Comparison of ENCODE assay signal across 8 cellular contexts in the genomic region with DNA sequence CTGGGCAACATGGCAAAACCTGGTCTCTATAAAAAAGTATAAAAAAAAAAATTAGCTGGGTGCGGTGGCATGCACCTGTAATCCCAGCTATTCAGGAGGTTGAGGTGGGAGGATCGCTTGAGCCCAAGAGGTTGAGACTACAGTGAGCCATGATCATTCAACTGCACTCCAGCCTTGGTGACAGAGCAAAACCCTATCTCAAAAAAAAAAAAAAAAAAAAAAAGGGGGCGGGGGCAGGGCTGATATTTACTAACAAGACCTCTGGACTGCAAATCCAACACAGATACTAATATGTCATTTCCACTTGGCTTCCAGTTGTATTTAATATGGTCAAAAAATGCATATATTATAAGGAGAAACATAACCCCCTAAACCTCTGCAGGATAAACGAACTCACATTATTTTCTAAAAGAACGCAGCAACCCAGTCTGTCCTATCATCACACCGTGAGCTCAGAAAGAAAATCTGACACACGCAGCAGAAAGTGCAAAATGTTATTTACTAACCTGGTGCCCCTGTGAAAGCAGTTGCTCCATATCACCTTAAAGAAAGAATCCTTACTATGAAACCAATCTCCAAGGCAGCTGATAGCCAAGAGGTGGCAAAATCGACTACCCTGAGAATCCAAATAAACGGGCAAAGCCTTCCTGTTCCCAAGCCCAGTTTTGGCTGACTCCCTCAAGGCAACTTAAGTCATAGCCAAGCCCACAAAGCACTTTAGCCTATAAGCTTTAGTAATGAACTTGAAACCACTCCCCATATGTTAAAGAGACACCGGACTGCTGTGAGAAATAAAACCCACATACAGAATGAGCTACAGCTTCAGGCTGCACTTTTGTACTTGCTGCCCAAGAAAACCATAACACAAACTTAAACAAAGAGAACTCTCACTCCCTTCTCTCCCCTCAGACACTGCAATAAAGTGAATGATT. TPM values are rescaled to one million over a fixed set of nuclear protein-coding genes. Genes with fewer than 3 reads are reported as not detected.
DNase-seq lines count a peak whose midpoint lies in the region; ATAC-seq, FAIRE-seq and TF ChIP-seq lines count a peak whose summit lies in the region.

No MANE protein-coding gene starts in this region.

- peaks cover 25 to 30% of the 10 kb centered on the region in 2 donors for H3K4me1 Mint-ChIP-seq in natural killer cell

- H3K27me3 Mint-ChIP-seq in natural killer cell (ENCODE audit: low read depth in 2 of 2): no peaks in the 10 kb centered on the region

- TF ChIP-seq POLR2A in Peyer's patch (IDR thresholded peaks at IDR 0.05) (peak; percentile 43 to 77), esophagus squamous epithelium (IDR thresholded peaks at IDR 0.05) (peak in 3 of 4 donors; percentile 29 to 57 (median 51))

- H3K9me3 ChIP-seq in Peyer's patch (no peaks in the 10 kb centered on the region), esophagus squamous epithelium (no peaks in the 10 kb centered on the region)

- ATAC-seq in HG03354 (IDR thresholded peaks at IDR 0.05; ENCODE audit: poor library complexity, severe bottlenecking, unreplicated experiment) (peak; percentile 81), natural killer cell (peak; percentile 59 to 78 (median 75)), HG02870 (IDR thresholded peaks at IDR 0.05; ENCODE audit: unreplicated experiment) (no peak)

- no peaks in the 10 kb centered on the region for H3K9me3 Mint-ChIP-seq in natural killer cell

- peak overlapping the region; percentile 17 for H3K4me3 Mint-ChIP-seq in natural killer cell

- DNase-seq in Daoy (ENCODE audit: low read depth) (peak; percentile 81), Peyer's patch (peak in 2 of 3 donors; percentile 49 to 67), esophagus squamous epithelium (lab: John Stamatoyannopoulos, UW) (no peak), natural killer cell (no peak), D721Med (ENCODE audit: insufficient read length, low spot score) (no peak)
- no peak for DNase-seq in activated CD4-positive, alpha-beta T cell treated with anti-CD3 and anti-CD28 coated beads for 48 hours

- H3K4me1 ChIP-seq in Peyer's patch (peaks cover 0 to 20% (median 0%) of the 10 kb centered on the region in 4 donors), esophagus squamous epithelium (peaks cover 19 to 73% (median 23%) of the 10 kb centered on the region in 3 donors)

- peak overlapping the region in 1 of 2 donors; percentile 37 for H3K27ac Mint-ChIP-seq in natural killer cell

- no peaks in the 10 kb centered on the region for H3K27me3 ChIP-seq in Peyer's patch
- no peaks in the 10 kb centered on the region for H3K27me3 ChIP-seq in esophagus squamous epithelium

- FAIRE-seq in D721Med (lab: Jason Lieb, UNC): no peak

- H3K27ac ChIP-seq in Peyer's patch (peak overlapping the region; percentile 5 to 75 (median 70)), esophagus squamous epithelium (peak overlapping the region; percentile 71 to 86 (median 80))

- 28 to 48% methylated on average over 8 to 10 of the region's 10 CpGs for WGBS in esophagus squamous epithelium, 2 donors

- H3K36me3 ChIP-seq in Peyer's patch (no peaks in the 10 kb centered on the region), esophagus squamous epithelium (no peaks in the 10 kb centered on the region)

- peak overlapping the region in 3 of 4 donors; percentile 19 to 54 (median 49) for H3K4me3 ChIP-seq in Peyer's patch
- peak overlapping the region; percentile 28 to 61 (median 49) for H3K4me3 ChIP-seq in esophagus squamous epithelium

- TF ChIP-seq CTCF in Peyer's patch (IDR thresholded peaks at IDR 0.05): no peak
- TF ChIP-seq CTCF in esophagus squamous epithelium (IDR thresholded peaks at IDR 0.05): no peak
- no peak for TF ChIP-seq CTCF in natural killer cell (IDR thresholded peaks at IDR 0.05)
- no peak for TF ChIP-seq CTCF in D721Med (IDR thresholded peaks at IDR 0.05; ENCODE audit: insufficient read depth, missing control alignments)

- no peaks in the 10 kb centered on the region for H3K36me3 Mint-ChIP-seq in natural killer cell

- intact Hi-C loops in esophagus squamous epithelium (cut with DNase I) (loop anchor here (5.0 to 10.0 kb wide), 2 partner anchors 54 to 124 kb away; no protein-coding TSS in a partner anchor), natural killer cell (cut with micrococcal nuclease) (loop anchor here (2.0 kb wide), 1 partner anchor 66 kb away; no protein-coding TSS in a partner anchor)

RNA-seq across cellular contexts. Expression of gene PLD1, which starts 39.3 kb away (rescaled TPM):
- 5.7 and 7.8 TPM in 2 replicates for total RNA-seq in Daoy (2014; rRNA removed; shearing (Covaris generic))
- total RNA-seq in Peyer's patch (100 to 1,000 TPM; 120 to 218 (median 187) TPM), esophagus squamous epithelium (10 to 100 TPM; 30.9 to 67.9 (median 56.0) TPM), natural killer cell (10 to 100 TPM; 13.2 to 26.3 (median 17.1) TPM)

Comparison
In these comparisons a context has a peak if more than half of its experiments do, and no peak if none do; other contexts are left out.
1. DNase-seq: peak in Daoy (single experiment) and Peyer's patch (2 of 3); none in esophagus squamous epithelium (single experiment), natural killer cell (single experiment), D721Med (single experiment) and activated CD4-positive, alpha-beta T cell treated with anti-CD3 and anti-CD28 coated beads for 48 hours (single experiment).